In the genomic region with DNA sequence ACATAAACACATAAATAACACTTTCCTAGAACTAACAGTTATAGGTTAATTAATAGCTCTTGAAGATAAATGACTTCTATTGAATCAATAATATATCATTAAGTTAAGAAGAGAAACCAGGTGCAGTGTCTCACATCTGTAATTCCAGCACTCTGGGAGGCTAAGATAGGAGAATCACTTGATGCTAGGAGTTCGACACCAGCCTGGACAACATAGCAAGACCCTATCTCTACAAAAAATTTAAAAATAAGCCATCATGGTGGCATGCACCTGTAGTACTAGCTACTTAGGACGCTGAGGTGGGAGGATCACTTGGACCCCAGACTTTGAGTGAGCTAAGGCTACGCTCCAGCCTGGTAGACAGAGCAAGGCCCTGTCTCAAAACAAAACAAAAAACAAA, we compare ENCODE assay signal across 33 cellular contexts. TPM values are rescaled to one million over a fixed set of nuclear protein-coding genes. Genes with fewer than 3 reads are reported as not detected.
"Had no signal": no experiment of that assay in that cellular context is flagged by ENCODE, and none has a peak within 500 bp of the region (broad histone marks: within the 10 kb centered on the region; RNA-seq: fewer than 3 reads in every experiment).

No MANE protein-coding gene starts in this region.

- H3K4me1 ChIP-seq: parathyroid adenoma, psoas muscle, spleen, suprapubic skin, testis, tibial artery, transverse colon, upper lobe of left lung, vagina had no signal

- H3K36me3 ChIP-seq: neural progenitor cell, ovary, spleen, suprapubic skin, tibial artery, transverse colon, upper lobe of left lung, vagina had no signal

- ATAC-seq: natural killer cell; psoas muscle; right cardiac atrium; sciatic nerve; stimulated activated memory B cell treated with anti-CD40 and anti-IgM and Interleukin-4, amounts not matched to agents 10 μg/mL and 1 μg/mL and 100 μg/mL, for 72 hours; stimulated activated naive CD8-positive, alpha-beta T cell treated with anti-CD3 and anti-CD28 coated beads, Interleukin-15, amount 100 ng/mL, for 72 hours; stimulated activated naive CD8-positive, alpha-beta T cell treated with anti-CD3 and anti-CD28 coated beads, Interleukin-15, Interleukin-2, amounts not matched to agents 100 U/mL and 50 U/mL, for 24 hours had no signal

- H3K79me2 ChIP-seq: parathyroid adenoma had no signal

- H3K9me3 ChIP-seq: ovary, psoas muscle, spleen, suprapubic skin, testis, tibial artery, transverse colon, upper lobe of left lung, vagina had no signal

- H3K27me3 ChIP-seq: neural progenitor cell, ovary, spleen, suprapubic skin, testis, tibial artery, transverse colon, upper lobe of left lung, vagina had no signal

- H3K4me2 ChIP-seq: neural progenitor cell, smooth muscle cell had no signal

- H3K27ac ChIP-seq: neural progenitor cell, ovary, parathyroid adenoma, psoas muscle, skin epidermis, spleen, suprapubic skin, testis, tibial artery, transverse colon, upper lobe of left lung, vagina had no signal

- DNase-seq: natural killer cell; occipital lobe; ovary; posterior cingulate gyrus; psoas muscle; right cardiac atrium; spleen; stimulated activated CD4-positive, alpha-beta T cell treated with anti-CD3 and anti-CD28 coated beads, Interleukin-12 subunit alpha, Interleukin-12 subunit beta, amount 100 ng/mL, for 4 hours; stimulated activated CD4-positive, alpha-beta T cell treated with anti-CD3 and anti-CD28 coated beads, Interleukin-1b, Interleukin-23, amount 100 ng/mL, for 48 hours; stimulated activated CD4-positive, alpha-beta T cell treated with anti-CD3 and anti-CD28 coated beads, Interleukin-4, amount 100 ng/mL, for 1 hour; stimulated activated CD4-positive, alpha-beta T cell treated with anti-CD3 and anti-CD28 coated beads, Interleukin-4, amount 100 ng/mL, for 4 hours; stimulated activated CD8-positive, alpha-beta memory T cell treated with anti-CD3 and anti-CD28 coated beads, Interleukin-4, amount 100 ng/mL, for 48 hours; stimulated activated naive CD4-positive, alpha-beta T cell; stimulated activated naive CD8-positive, alpha-beta T cell treated with anti-CD3 and anti-CD28 coated beads, Interleukin-15, amount 100 ng/mL, for 72 hours; stimulated activated naive CD8-positive, alpha-beta T cell treated with anti-CD3 and anti-CD28 coated beads, Interleukin-15, Interleukin-2, amounts not matched to agents 100 U/mL and 50 U/mL, for 24 hours; substantia nigra; testis; tibial artery; transverse colon; upper lobe of left lung had no signal

- H3K4me3 ChIP-seq: neural progenitor cell, ovary, psoas muscle, skin epidermis, smooth muscle cell, spleen, suprapubic skin, testis, tibial artery, transverse colon, upper lobe of left lung, vagina had no signal

- H2AFZ ChIP-seq: neural progenitor cell, parathyroid adenoma had no signal

- H3K9ac ChIP-seq: neural progenitor cell, parathyroid adenoma had no signal

- FAIRE-seq: urothelium cell line had no signal

RNA-seq across cellular contexts. Expression of a gene that starts 38.8 kb away (rescaled TPM):
- total RNA-seq: natural killer cell, occipital lobe, osteoblast, ovary, psoas muscle, renal cortical epithelial cell, right cardiac atrium, sciatic nerve, smooth muscle cell, transverse colon, ureter, vagina had no signal
- polyA plus RNA-seq: neural cell, ovary, psoas muscle, right cardiac atrium, smooth muscle cell, spleen had no signal
